Comparison of ENCODE assay signal across 15 cellular contexts in genomic region chr20:43825635-43826034, GRCh38.
A peak's percentile ranks its signal among the peaks of the same experiment; 100 is the strongest.
DNase-seq lines count a peak whose midpoint lies in the region; ATAC-seq, FAIRE-seq and TF ChIP-seq lines count a peak whose summit lies in the region.
"Had no signal": no experiment of that assay in that cellular context is flagged by ENCODE, and none has a peak within 500 bp of the region (broad histone marks: within the 10 kb centered on the region; RNA-seq: fewer than 3 reads in every experiment).

No MANE protein-coding gene starts in this region.

- TF ChIP-seq POLR2A in GM12892 (IDR thresholded peaks at IDR 0.05; ENCODE audit: low read depth, low read length) = no peak

- H3F3A ChIP-seq in OCI-LY1 (ENCODE audit: insufficient read depth, low read length) = no peaks in the 10 kb centered on the region

- H3K36me3 ChIP-seq in OCI-LY1 (ENCODE audit: insufficient read depth, low read length) (no peaks in the 10 kb centered on the region; the same call in 1 of the 2 replicates), upper lobe of right lung (no peaks in the 10 kb centered on the region)

- peak; percentile 85 for FAIRE-seq in GM12892 (lab: Jason Lieb, UNC)
- FAIRE-seq: H1 had no signal

- no peak overlapping the region for H3K27ac ChIP-seq in OCI-LY1 (ENCODE audit: low read depth, low read length, poor library complexity, severe bottlenecking)
- H3K27ac ChIP-seq in upper lobe of right lung = no peak overlapping the region
- H3K27ac ChIP-seq: C4-2B had no signal

- no peaks in the 10 kb centered on the region for H3K79me2 ChIP-seq in OCI-LY1 (ENCODE audit: insufficient read depth, low read length)

- H3K4me1 ChIP-seq in OCI-LY1 (ENCODE audit: insufficient read depth, low read length, severe bottlenecking) = peaks cover 22% of the 10 kb centered on the region
- no peaks in the 10 kb centered on the region for H3K4me1 ChIP-seq in upper lobe of right lung

- TF ChIP-seq CTCF in OCI-LY1 (IDR thresholded peaks at IDR 0.05; ENCODE audit: low read length) (no peak), upper lobe of right lung (IDR thresholded peaks at IDR 0.05) (no peak)

- no peak overlapping the region for H3K4me3 ChIP-seq in OCI-LY1 (ENCODE audit: low read depth, low read length, poor library complexity, severe bottlenecking)
- H3K4me3 ChIP-seq in upper lobe of right lung = no peak overlapping the region

- H3K9ac ChIP-seq in OCI-LY1 (ENCODE audit: low read length) = no peak overlapping the region

- H3K9me2 ChIP-seq in OCI-LY1 (ENCODE audit: low read depth, low read length) = no peaks in the 10 kb centered on the region

- peaks cover 14% of the 10 kb centered on the region for H3K9me3 ChIP-seq in OCI-LY1 (ENCODE audit: low read length)
- H3K9me3 ChIP-seq in upper lobe of right lung = no peaks in the 10 kb centered on the region

- no peaks in the 10 kb centered on the region for H4K20me1 ChIP-seq in OCI-LY1 (ENCODE audit: insufficient read depth, low read length)

- H3K27me3 ChIP-seq in OCI-LY1 (ENCODE audit: insufficient read depth, low read length) (no peaks in the 10 kb centered on the region; the same call in 1 of the 2 replicates), upper lobe of right lung (no peaks in the 10 kb centered on the region)

- intact Hi-C loops in upper lobe of right lung (cut with DNase I) = no loop called here

- DNase-seq in GM12892 (ENCODE audit: insufficient read length) (no peak), iPS-NIHi7 (ENCODE audit: extremely low spot score) (peak; percentile 1), upper lobe of right lung (peak; percentile 5)
- DNase-seq: EL, IMR-90, NCI-H1436 treated with DMSO at 0.1 percent for 48 hours, SHP77, T-helper 17 cell had no signal

- H3K4me2 ChIP-seq in OCI-LY1 (ENCODE audit: low read length) = peak overlapping the region; percentile 2; the same call in 1 of the 2 replicates

- H2AFZ ChIP-seq in OCI-LY1 (ENCODE audit: low read length) = no peak overlapping the region

- ATAC-seq in upper lobe of right lung = no peak
- ATAC-seq in GM18867 (IDR thresholded peaks at IDR 0.05; ENCODE audit: unreplicated experiment) = no peak
- ATAC-seq in HG03520 (IDR thresholded peaks at IDR 0.05; ENCODE audit: unreplicated experiment) = no peak
- no peak for ATAC-seq in GM21447 (IDR thresholded peaks at IDR 0.05; ENCODE audit: unreplicated experiment)
- ATAC-seq: Panc1, T-helper 17 cell had no signal
